ENCODE assay signal across 14 cellular contexts in genomic region chr13:35854286-35854685, GRCh38.
"Had no signal": no experiment of that assay in that cellular context is flagged by ENCODE, and none has a peak within 500 bp of the region (broad histone marks: within the 10 kb centered on the region; RNA-seq: fewer than 3 reads in every experiment).

No MANE protein-coding gene starts in this region.

- H3K36me3 ChIP-seq: right atrium auricular region, transverse colon, vagina had no signal

- H3K27me3 ChIP-seq: body of pancreas, right atrium auricular region, transverse colon, vagina had no signal

- H3K9me3 ChIP-seq: body of pancreas, right atrium auricular region, transverse colon, vagina had no signal

- DNase-seq: activated CD4-positive, alpha-beta memory T cell treated with anti-CD3 and anti-CD28 coated beads for 36 hours; activated CD8-positive, alpha-beta memory T cell treated with anti-CD3 and anti-CD28 coated beads, Interleukin-2, amount 10 ng/mL, durations not matched to agents 7 days and 5 days; activated T-cell treated with anti-CD3 and anti-CD28 coated beads, Interleukin-2, amount 50 U/mL, for 1 hour; body of pancreas; central memory CD4-positive, alpha-beta T cell; erythroblast; kidney glomerular epithelial cell; stimulated activated CD4-positive, alpha-beta T cell treated with anti-CD3 and anti-CD28 coated beads, Interleukin-15, amount 100 ng/mL, for 24 hours; stimulated activated CD4-positive, alpha-beta T cell treated with anti-CD3 and anti-CD28 coated beads, Interleukin-4, amount 100 ng/mL, for 24 hours; stimulated activated naive CD4-positive, alpha-beta T cell; T-helper 9 cell; transverse colon had no signal

- H3K4me1 ChIP-seq: body of pancreas had no signal

- ATAC-seq: activated CD8-positive, alpha-beta memory T cell treated with anti-CD3 and anti-CD28 coated beads, Interleukin-2, amount 10 ng/mL, durations not matched to agents 7 days and 5 days; body of pancreas had no signal

- H3K4me3 ChIP-seq: body of pancreas, right atrium auricular region, transverse colon, vagina had no signal

- H3K27ac ChIP-seq: body of pancreas, right atrium auricular region, transverse colon, vagina had no signal
